Comparison of ENCODE assay signal across 10 cellular contexts in genomic region chr6:143529095-143529494, GRCh38. TPM values are rescaled to one million over a fixed set of nuclear protein-coding genes. Genes with fewer than 3 reads are reported as not detected.
DNase-seq lines count a peak whose midpoint lies in the region; ATAC-seq and TF ChIP-seq lines count a peak whose summit lies in the region.
"Had no signal": no experiment of that assay in that cellular context is flagged by ENCODE, and none has a peak within 500 bp of the region (broad histone marks: within the 10 kb centered on the region; RNA-seq: fewer than 3 reads in every experiment).

No MANE protein-coding gene starts in this region.

- H3K4me1 Mint-ChIP-seq in CD4-positive, alpha-beta T cell (ENCODE audit: low read depth) = peaks cover 15% of the 10 kb centered on the region

- no peak overlapping the region for H3K27ac ChIP-seq in CD4-positive, alpha-beta T cell (ENCODE audit: low read depth, low read length)
- no peak overlapping the region for H3K27ac ChIP-seq in thyroid gland
- H3K27ac ChIP-seq in right atrium auricular region = no peak overlapping the region

- no peak for TF ChIP-seq POLR2A in thyroid gland (IDR thresholded peaks at IDR 0.05)

- H3K4me3 ChIP-seq in thyroid gland (replicated peaks in 1 of 3) (no peak overlapping the region), right atrium auricular region (no peak overlapping the region)

- 63 to 70% methylated on average over 2 of the region's 2 CpGs for WGBS in thyroid gland, 2 donors

- no peaks in the 10 kb centered on the region for H3K27me3 ChIP-seq in CD4-positive, alpha-beta T cell (ENCODE audit: control insufficient read depth, insufficient read depth, low read length)
- H3K27me3 ChIP-seq in thyroid gland (no peaks in the 10 kb centered on the region), right atrium auricular region (no peaks in the 10 kb centered on the region)

- H3K36me3 ChIP-seq in thyroid gland = no peaks in the 10 kb centered on the region
- H3K36me3 ChIP-seq in right atrium auricular region = no peaks in the 10 kb centered on the region

- no peaks in the 10 kb centered on the region for H3K9me3 Mint-ChIP-seq in CD4-positive, alpha-beta T cell

- H3K4me3 Mint-ChIP-seq in CD4-positive, alpha-beta T cell = no peak overlapping the region

- CTCF ChIA-PET in CD4-positive, alpha-beta T cell (lab: Charles Lee) = interaction anchor here (0.6 to 1.5 kb wide), 7 partner anchors 10 to 484 kb away, joined by 3 to 14 read pairs (median 3); no protein-coding TSS in a partner anchor

- in situ Hi-C loops in SK-MEL-5 (cut with HindIII; ENCODE audit: low pct_unique_long_range_greater_than_20kb, low sequenced_read_pairs) = no loop called here

- ATAC-seq in CD4-positive, alpha-beta T cell (ENCODE audit: poor library complexity) = peak; percentile 44
- ATAC-seq in GM18868 (IDR thresholded peaks at IDR 0.05; ENCODE audit: unreplicated experiment) (peak; percentile 44), HG03108 (IDR thresholded peaks at IDR 0.05; ENCODE audit: unreplicated experiment) (no peak)

- POLR2A ChIA-PET in CD4-positive, alpha-beta T cell (lab: Charles Lee) = interaction anchor here (0.9 to 1.7 kb wide), 3 partner anchors 9 to 314 kb away, joined by 3 to 5 read pairs (median 4); partner anchors contain the start of gene LTV1

- no peaks in the 10 kb centered on the region for H3K4me1 ChIP-seq in thyroid gland
- no peaks in the 10 kb centered on the region for H3K4me1 ChIP-seq in right atrium auricular region

- H3K36me3 Mint-ChIP-seq in CD4-positive, alpha-beta T cell (ENCODE audit: low read depth) = no peaks in the 10 kb centered on the region

- no peaks in the 10 kb centered on the region for H3K9me3 ChIP-seq in CD4-positive, alpha-beta T cell (ENCODE audit: control insufficient read depth, low read length)
- H3K9me3 ChIP-seq in thyroid gland (no peaks in the 10 kb centered on the region), right atrium auricular region (no peaks in the 10 kb centered on the region)

- no peaks in the 10 kb centered on the region for H3K27me3 Mint-ChIP-seq in CD4-positive, alpha-beta T cell

- intact Hi-C loops in CD4-positive, alpha-beta T cell (cut with DNase I, micrococcal nuclease) = no loop called here
- intact Hi-C loops in thyroid gland (cut with DNase I) = no loop called here

- H3K27ac Mint-ChIP-seq in CD4-positive, alpha-beta T cell = peak overlapping the region; percentile 87

- no peak for DNase-seq in CD4-positive, alpha-beta T cell
- DNase-seq in SK-MEL-5 (ENCODE audit: low read depth, low spot score) (peak; percentile 37), iPS-NIHi11 (ENCODE audit: low spot score) (peak; percentile 24), thyroid gland (no peak), right atrium auricular region (ENCODE audit: low spot score) (no peak)
- no peak for DNase-seq in stimulated activated CD4-positive, alpha-beta T cell treated with anti-CD3 and anti-CD28 coated beads, Interleukin-2, amount 100 ng/mL, for 24 hours
- DNase-seq: NCI-H1930, posterior cingulate gyrus had no signal

- peak; percentile 17 for TF ChIP-seq CTCF in CD4-positive, alpha-beta T cell (IDR thresholded peaks at IDR 0.05)
- TF ChIP-seq CTCF in thyroid gland (IDR thresholded peaks at IDR 0.05) = no peak
- no peak for TF ChIP-seq CTCF in right atrium auricular region (IDR thresholded peaks at IDR 0.05)

RNA-seq across cellular contexts. Expression of gene FUCA2, which starts 17.6 kb away (rescaled TPM):
- total RNA-seq in CD4-positive, alpha-beta T cell = 1 to 10 TPM; 1.1 to 1.5 TPM
- total RNA-seq in SK-MEL-5 (2014; rRNA removed; shearing (Covaris generic)) = 42.1 and 44.7 TPM in 2 replicates
- 40.1 and 47.4 TPM in 2 replicates for polyA plus RNA-seq in SK-MEL-5 (2015; cell fraction: cytosol; rRNA removed)
- polyA plus RNA-seq in SK-MEL-5 (2015; cell fraction: nucleus; rRNA removed) = 12.2 and 22.3 TPM in 2 replicates
- total RNA-seq in thyroid gland (10 to 100 TPM; 31.7 to 59.1 (median 44.7) TPM), right atrium auricular region (10 to 100 TPM; 17.3 to 27.3 TPM)

Comparison
In these comparisons a context has a peak if more than half of its experiments do, and no peak if none do; other contexts are left out.
1. DNase-seq: peak in SK-MEL-5 (single experiment) and iPS-NIHi11 (single experiment); none in CD4-positive, alpha-beta T cell (0 of 10), thyroid gland (0 of 2), right atrium auricular region (single experiment) and stimulated activated CD4-positive, alpha-beta T cell treated with anti-CD3 and anti-CD28 coated beads, Interleukin-2, amount 100 ng/mL, for 24 hours (0 of 2).
2. RNA of gene FUCA2, which starts 17.6 kb away (total RNA-seq): 31.7 to 59.1 TPM in thyroid gland, 42.1 to 44.7 TPM in SK-MEL-5 and 17.3 to 27.3 TPM in right atrium auricular region; 1.1 to 1.5 TPM in CD4-positive, alpha-beta T cell; every median in the first group is over 4 times any median in the second.